ENCODE assay signal across 18 cellular contexts in the genomic region with DNA sequence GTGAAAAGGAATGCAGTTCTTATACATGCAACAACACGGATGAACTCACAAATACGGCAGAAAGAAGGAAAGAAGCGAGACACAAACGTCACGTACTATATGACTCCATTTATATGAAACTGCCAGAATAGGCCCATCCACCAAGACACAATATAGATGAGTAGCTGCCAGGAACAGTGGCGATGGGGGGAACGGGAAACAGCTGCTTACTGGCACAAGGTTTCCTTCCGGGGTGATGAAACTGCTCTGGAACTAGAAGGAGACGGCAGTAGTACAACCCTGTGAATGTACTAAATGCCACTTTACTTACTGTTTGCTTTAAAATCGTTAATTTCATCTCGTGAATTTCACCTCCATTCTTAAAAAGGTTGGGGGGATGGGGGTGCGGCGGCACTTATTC.
"Had no signal": no experiment of that assay in that cellular context is flagged by ENCODE, and none has a peak within 500 bp of the region (broad histone marks: within the 10 kb centered on the region; RNA-seq: fewer than 3 reads in every experiment).

No MANE protein-coding gene starts in this region.

- H3K4me3 ChIP-seq: breast epithelium, gastrocnemius medialis, lung, thyroid gland, vagina had no signal

- H3K4me3 Mint-ChIP-seq: activated CD4-positive, alpha-beta memory T cell treated with anti-CD3 and anti-CD28 coated beads, Interleukin-2, amount 10 ng/mL, durations not matched to agents 7 days and 5 days; activated CD4-positive, alpha-beta T cell treated with anti-CD3 and anti-CD28 coated beads for 36 hours; activated naive CD8-positive, alpha-beta T cell; activated T-cell treated with anti-CD3 and anti-CD28 coated beads, Interleukin-2, amount 50 U/mL, for 72 hours; endodermal cell; stimulated activated naive B cell treated with anti-CD40 and anti-IgM and Interleukin-4, amounts not matched to agents 10 μg/mL and 1 μg/mL and 100 μg/mL, for 72 hours had no signal

- H3K4me1 ChIP-seq: breast epithelium had no signal

- H3K27me3 ChIP-seq: breast epithelium, gastrocnemius medialis, thyroid gland, vagina had no signal

- H3K27ac Mint-ChIP-seq: activated CD4-positive, alpha-beta memory T cell treated with anti-CD3 and anti-CD28 coated beads, Interleukin-2, amount 10 ng/mL, durations not matched to agents 7 days and 5 days; activated CD4-positive, alpha-beta T cell treated with anti-CD3 and anti-CD28 coated beads for 36 hours; activated naive CD8-positive, alpha-beta T cell; activated T-cell treated with anti-CD3 and anti-CD28 coated beads, Interleukin-2, amount 50 U/mL, for 72 hours; stimulated activated naive B cell treated with anti-CD40 and anti-IgM and Interleukin-4, amounts not matched to agents 10 μg/mL and 1 μg/mL and 100 μg/mL, for 72 hours had no signal

- H3K4me1 Mint-ChIP-seq: endodermal cell had no signal

- ATAC-seq: gastrocnemius medialis; stimulated activated naive B cell treated with anti-CD40 and anti-IgM and Interleukin-4, amounts not matched to agents 10 μg/mL and 1 μg/mL and 100 μg/mL, for 72 hours had no signal

- H3K9me3 ChIP-seq: breast epithelium, gastrocnemius medialis, thyroid gland, vagina had no signal

- H3K27ac ChIP-seq: breast epithelium, gastrocnemius medialis, thyroid gland, vagina, WERI-Rb-1 had no signal

- DNase-seq: activated CD4-positive, alpha-beta memory T cell treated with anti-CD3 and anti-CD28 coated beads, Interleukin-2, amount 10 ng/mL, durations not matched to agents 7 days and 5 days; activated CD4-positive, alpha-beta T cell treated with anti-CD3 and anti-CD28 coated beads for 36 hours; activated gamma-delta T cell; activated T-cell treated with anti-CD3 and anti-CD28 coated beads, Interleukin-2, amount 50 U/mL, for 72 hours; cerebellar nuclear complex; endodermal cell; erythroblast; gastrocnemius medialis; left colon; midbrain; stimulated activated naive B cell treated with anti-CD40 and anti-IgM and Interleukin-4, amounts not matched to agents 10 μg/mL and 1 μg/mL and 100 μg/mL, for 72 hours; thyroid gland; WERI-Rb-1 had no signal

- H3K27me3 Mint-ChIP-seq: activated CD4-positive, alpha-beta memory T cell treated with anti-CD3 and anti-CD28 coated beads, Interleukin-2, amount 10 ng/mL, durations not matched to agents 7 days and 5 days; activated CD4-positive, alpha-beta T cell treated with anti-CD3 and anti-CD28 coated beads for 36 hours; activated naive CD8-positive, alpha-beta T cell; stimulated activated naive B cell treated with anti-CD40 and anti-IgM and Interleukin-4, amounts not matched to agents 10 μg/mL and 1 μg/mL and 100 μg/mL, for 72 hours had no signal

- FAIRE-seq: islet of Langerhans had no signal

- H3K9me3 Mint-ChIP-seq: activated CD4-positive, alpha-beta memory T cell treated with anti-CD3 and anti-CD28 coated beads, Interleukin-2, amount 10 ng/mL, durations not matched to agents 7 days and 5 days; activated T-cell treated with anti-CD3 and anti-CD28 coated beads, Interleukin-2, amount 50 U/mL, for 72 hours had no signal

- H3K36me3 ChIP-seq: breast epithelium, gastrocnemius medialis, thyroid gland, vagina had no signal
